37 cellular contexts compared by ENCODE assay signal in genomic region chr7:102281785-102282184, GRCh38.
"Had no signal": no experiment of that assay in that cellular context is flagged by ENCODE, and none has a peak within 500 bp of the region (broad histone marks: within the 10 kb centered on the region; RNA-seq: fewer than 3 reads in every experiment).

No MANE protein-coding gene starts in this region.

- H3K27ac Mint-ChIP-seq: activated B cell treated with CpG ODN at 0.5 μM for 24 hours; activated CD4-positive, alpha-beta memory T cell treated with anti-CD3 and anti-CD28 coated beads for 36 hours; activated CD4-positive, alpha-beta T cell treated with anti-CD3 and anti-CD28 coated beads for 36 hours; activated CD4-positive, alpha-beta T cell treated with anti-CD3 and anti-CD28 coated beads, Interleukin-2, amount 10 ng/mL, durations not matched to agents 24 days and 14 days; activated CD8-positive, alpha-beta memory T cell treated with anti-CD3 and anti-CD28 coated beads, Interleukin-2, amount 10 ng/mL, durations not matched to agents 7 days and 5 days; activated CD8-positive, alpha-beta T cell treated with anti-CD3 and anti-CD28 coated beads, Interleukin-2, amount 10 ng/mL, durations not matched to agents 7 days and 5 days; activated naive CD4-positive, alpha-beta T cell treated with anti-CD3 and anti-CD28 coated beads, Interleukin-2, amount 10 ng/mL, durations not matched to agents 7 days and 5 days; activated naive CD4-positive, alpha-beta T cell treated with anti-CD3 and anti-CD28 coated beads, Interleukin-2, amount 50 U/mL, for 72 hours; activated naive CD8-positive, alpha-beta T cell treated with anti-CD3 and anti-CD28 coated beads, Interleukin-2, amount 10 ng/mL, durations not matched to agents 7 days and 5 days; activated T-helper 1 cell treated with anti-CD3 and anti-CD28 coated beads, Interleukin-12 subunit alpha, Interleukin-12 subunit beta, Interleukin-2, Interleukin-4 antibody, amounts not matched to agents 30 ng/mL and 10 ng/mL and 1 ng/mL, durations not matched to agents 14 hours and 24 hours and 36 hours; activated T-helper 2 cell treated with anti-CD3 and anti-CD28 coated beads, Interferon-gamma antibody, Interleukin-2, Interleukin-4, amounts not matched to agents 10 μg/mL and 5 μg/mL and 100 μg/mL, durations not matched to agents 14 hours and 24 hours and 36 hours; brain; dendritic cell treated with granulocyte-macrophage colony-stimulating factor and Interleukin-4, amounts not matched to agents 40 ng/mL and 50 ng/mL, for 4 days; endodermal cell; T-cell; T-helper 1 cell treated with Interleukin-12 subunit alpha and Interleukin-12 subunit beta and Interleukin-4 antibody, amounts not matched to agents 30 μg/mL and 1 μg/mL, for 36 hours; T-helper 2 cell treated with Interferon-gamma antibody and Interleukin-4, amounts not matched to agents 5 μg/mL and 100 μg/mL, for 36 hours had no signal

- H3K9me3 Mint-ChIP-seq: activated B cell treated with CpG ODN at 0.5 μM for 24 hours; activated CD4-positive, alpha-beta memory T cell treated with anti-CD3 and anti-CD28 coated beads for 36 hours; activated CD4-positive, alpha-beta T cell treated with anti-CD3 and anti-CD28 coated beads, Interleukin-2, amount 10 ng/mL, durations not matched to agents 24 days and 14 days; activated naive CD4-positive, alpha-beta T cell treated with anti-CD3 and anti-CD28 coated beads, Interleukin-2, amount 10 ng/mL, durations not matched to agents 7 days and 5 days; activated naive CD4-positive, alpha-beta T cell treated with anti-CD3 and anti-CD28 coated beads, Interleukin-2, amount 50 U/mL, for 72 hours; activated naive CD8-positive, alpha-beta T cell treated with anti-CD3 and anti-CD28 coated beads, Interleukin-2, amount 10 ng/mL, durations not matched to agents 7 days and 5 days; activated T-helper 1 cell treated with anti-CD3 and anti-CD28 coated beads, Interleukin-12 subunit alpha, Interleukin-12 subunit beta, Interleukin-2, Interleukin-4 antibody, amounts not matched to agents 30 ng/mL and 10 ng/mL and 1 ng/mL, durations not matched to agents 14 hours and 24 hours and 36 hours; activated T-helper 2 cell treated with anti-CD3 and anti-CD28 coated beads, Interferon-gamma antibody, Interleukin-2, Interleukin-4, amounts not matched to agents 10 μg/mL and 5 μg/mL and 100 μg/mL, durations not matched to agents 14 hours and 24 hours and 36 hours; brain; central memory CD8-positive, alpha-beta T cell; dendritic cell treated with granulocyte-macrophage colony-stimulating factor and Interleukin-4, amounts not matched to agents 40 ng/mL and 50 ng/mL, for 4 days; endodermal cell; T-cell; T-helper 1 cell treated with Interleukin-12 subunit alpha and Interleukin-12 subunit beta and Interleukin-4 antibody, amounts not matched to agents 30 μg/mL and 1 μg/mL, for 36 hours; T-helper 2 cell treated with Interferon-gamma antibody and Interleukin-4, amounts not matched to agents 5 μg/mL and 100 μg/mL, for 36 hours had no signal

- FAIRE-seq: frontal cortex had no signal

- H3K36me3 Mint-ChIP-seq: activated CD4-positive, alpha-beta memory T cell treated with anti-CD3 and anti-CD28 coated beads for 36 hours; activated CD8-positive, alpha-beta memory T cell treated with anti-CD3 and anti-CD28 coated beads, Interleukin-2, amount 10 ng/mL, durations not matched to agents 7 days and 5 days; activated naive CD4-positive, alpha-beta T cell treated with anti-CD3 and anti-CD28 coated beads, Interleukin-2, amount 10 ng/mL, durations not matched to agents 7 days and 5 days; activated naive CD4-positive, alpha-beta T cell treated with anti-CD3 and anti-CD28 coated beads, Interleukin-2, amount 50 U/mL, for 72 hours; activated naive CD8-positive, alpha-beta T cell treated with anti-CD3 and anti-CD28 coated beads, Interleukin-2, amount 10 ng/mL, durations not matched to agents 7 days and 5 days; brain; T-cell had no signal

- H3K27me3 Mint-ChIP-seq: activated B cell treated with CpG ODN at 0.5 μM for 24 hours; brain; central memory CD8-positive, alpha-beta T cell; T-cell had no signal

- H3K36me3 ChIP-seq: ascending aorta, breast epithelium, cardiac muscle cell, heart left ventricle, WERI-Rb-1 had no signal

- H3K4me3 Mint-ChIP-seq: activated B cell treated with CpG ODN at 0.5 μM for 24 hours; activated CD4-positive, alpha-beta memory T cell treated with anti-CD3 and anti-CD28 coated beads for 36 hours; activated CD4-positive, alpha-beta T cell treated with anti-CD3 and anti-CD28 coated beads for 36 hours; activated CD4-positive, alpha-beta T cell treated with anti-CD3 and anti-CD28 coated beads, Interleukin-2, amount 10 ng/mL, durations not matched to agents 24 days and 14 days; activated CD8-positive, alpha-beta memory T cell treated with anti-CD3 and anti-CD28 coated beads, Interleukin-2, amount 10 ng/mL, durations not matched to agents 7 days and 5 days; activated CD8-positive, alpha-beta T cell treated with anti-CD3 and anti-CD28 coated beads, Interleukin-2, amount 10 ng/mL, durations not matched to agents 7 days and 5 days; activated naive CD4-positive, alpha-beta T cell treated with anti-CD3 and anti-CD28 coated beads, Interleukin-2, amount 10 ng/mL, durations not matched to agents 7 days and 5 days; activated naive CD8-positive, alpha-beta T cell treated with anti-CD3 and anti-CD28 coated beads, Interleukin-2, amount 10 ng/mL, durations not matched to agents 7 days and 5 days; activated T-helper 1 cell treated with anti-CD3 and anti-CD28 coated beads, Interleukin-12 subunit alpha, Interleukin-12 subunit beta, Interleukin-2, Interleukin-4 antibody, amounts not matched to agents 30 ng/mL and 10 ng/mL and 1 ng/mL, durations not matched to agents 14 hours and 24 hours and 36 hours; brain; central memory CD8-positive, alpha-beta T cell; dendritic cell treated with granulocyte-macrophage colony-stimulating factor and Interleukin-4, amounts not matched to agents 40 ng/mL and 50 ng/mL, for 4 days; endodermal cell; T-cell; T-helper 1 cell treated with Interleukin-12 subunit alpha and Interleukin-12 subunit beta and Interleukin-4 antibody, amounts not matched to agents 30 μg/mL and 1 μg/mL, for 36 hours; T-helper 2 cell treated with Interferon-gamma antibody and Interleukin-4, amounts not matched to agents 5 μg/mL and 100 μg/mL, for 36 hours had no signal

- ATAC-seq: activated CD4-positive, alpha-beta T cell treated with anti-CD3 and anti-CD28 coated beads for 36 hours; activated CD8-positive, alpha-beta memory T cell treated with anti-CD3 and anti-CD28 coated beads, Interleukin-2, amount 10 ng/mL, durations not matched to agents 7 days and 5 days; activated CD8-positive, alpha-beta T cell treated with anti-CD3 and anti-CD28 coated beads, Interleukin-2, amount 10 ng/mL, durations not matched to agents 7 days and 5 days; activated naive CD4-positive, alpha-beta T cell treated with anti-CD3 and anti-CD28 coated beads, Interleukin-2, amount 50 U/mL, for 72 hours; esophagus mucosa; heart left ventricle; T-cell had no signal

- H3K27ac ChIP-seq: ascending aorta, breast epithelium, cardiac muscle cell, coronary artery, dorsolateral prefrontal cortex, heart left ventricle, WERI-Rb-1 had no signal

- H3K4me1 ChIP-seq: breast epithelium had no signal

- H3K27me3 ChIP-seq: ascending aorta, breast epithelium, cardiac muscle cell, dorsolateral prefrontal cortex, heart left ventricle had no signal

- H3K9me3 ChIP-seq: ascending aorta, breast epithelium, heart left ventricle had no signal

- DNase-seq: activated B cell treated with CpG ODN at 0.5 μM for 24 hours; activated CD4-positive, alpha-beta memory T cell treated with anti-CD3 and anti-CD28 coated beads for 36 hours; activated CD4-positive, alpha-beta T cell treated with anti-CD3 and anti-CD28 coated beads for 36 hours; activated CD4-positive, alpha-beta T cell treated with anti-CD3 and anti-CD28 coated beads, Interleukin-2, amount 10 ng/mL, durations not matched to agents 24 days and 14 days; activated CD4-positive, CD25-positive, alpha-beta regulatory T cell treated with anti-CD3 and anti-CD28 coated beads, Interleukin-2, amount 50 U/mL, for 72 hours; activated CD8-positive, alpha-beta memory T cell treated with anti-CD3 and anti-CD28 coated beads, Interleukin-2, amount 10 ng/mL, durations not matched to agents 7 days and 5 days; activated CD8-positive, alpha-beta memory T cell treated with anti-CD3 and anti-CD28 coated beads, Interleukin-2, amount 50 U/mL, for 4 hours; activated CD8-positive, alpha-beta T cell treated with anti-CD3 and anti-CD28 coated beads, Interleukin-2, amount 10 ng/mL, durations not matched to agents 7 days and 5 days; activated gamma-delta T cell; activated naive CD4-positive, alpha-beta T cell; activated naive CD4-positive, alpha-beta T cell treated with anti-CD3 and anti-CD28 coated beads, Interleukin-2, amount 10 ng/mL, durations not matched to agents 7 days and 5 days; activated naive CD8-positive, alpha-beta T cell treated with anti-CD3 and anti-CD28 coated beads, Interleukin-2, amount 10 ng/mL, durations not matched to agents 7 days and 5 days; activated T-cell treated with anti-CD3 and anti-CD28 coated beads, Interleukin-2, amount 50 U/mL, for 1 hour; activated T-cell treated with anti-CD3 and anti-CD28 coated beads, Interleukin-2, amount 50 U/mL, for 48 hours; dorsolateral prefrontal cortex; effector memory CD4-positive, alpha-beta T cell; endodermal cell; foreskin fibroblast; glutamatergic neuron; heart left ventricle; T-cell; T1000; WERI-Rb-1 had no signal

- H3K4me3 ChIP-seq: ascending aorta, breast epithelium, cardiac muscle cell, coronary artery, dorsolateral prefrontal cortex, heart left ventricle had no signal
